In genomic region chr21:44850905-44851657, GRCh38 we compare ENCODE assay signal across 21 cellular contexts. TPM values are rescaled to one million over a fixed set of nuclear protein-coding genes. Genes with fewer than 3 reads are reported as not detected.
DNase-seq lines count a peak whose midpoint lies in the region; ATAC-seq, FAIRE-seq and TF ChIP-seq lines count a peak whose summit lies in the region.
"Had no signal": no experiment of that assay in that cellular context is flagged by ENCODE, and none has a peak within 500 bp of the region (broad histone marks: within the 10 kb centered on the region; RNA-seq: fewer than 3 reads in every experiment).

No MANE protein-coding gene starts in this region.

- H3K9me2 ChIP-seq in PC-9 (ENCODE audit: insufficient read depth) = no peaks in the 10 kb centered on the region

- CTCF ChIA-PET in PC-9 (lab: Charles Lee) = no interaction called here

- H3K4me3 Mint-ChIP-seq in activated T-cell treated with anti-CD3 and anti-CD28 coated beads, Interleukin-2, amount 50 U/mL, for 24 hours = no peak overlapping the region
- H3K4me3 Mint-ChIP-seq in immature natural killer cell = peak overlapping the region in 2 of 5 donors; percentile 3 to 50
- H3K4me3 Mint-ChIP-seq: CD8-positive, alpha-beta T cell; endodermal cell; GM23338; stimulated activated memory B cell treated with anti-CD40 and anti-IgM and Interleukin-4, amounts not matched to agents 10 μg/mL and 1 μg/mL and 100 μg/mL, for 72 hours had no signal

- DNase-seq in activated T-cell treated with anti-CD3 and anti-CD28 coated beads, Interleukin-2, amount 50 U/mL, for 24 hours = no peak
- no peak for DNase-seq in activated T-cell treated with anti-CD3 and anti-CD28 coated beads, Interleukin-2, amount 50 U/mL, for 1 hour
- DNase-seq in PC-9 = no peak
- DNase-seq in immature natural killer cell = peak in 1 of 3 donors; percentile 43
- DNase-seq in sciatic nerve (ENCODE audit: low spot score) = peak; percentile 31
- DNase-seq in amniotic stem cell (lab: John Stamatoyannopoulos, UW) = no peak
- DNase-seq in D721Med (ENCODE audit: insufficient read length, low spot score) = no peak
- no peak for DNase-seq in HUDEP-2 (lab: John Stamatoyannopoulos, UW; ENCODE audit: unreplicated experiment in 76 of 76)
- DNase-seq: CD8-positive, alpha-beta T cell; DMS79 treated with DMSO at 0.1 percent for 48 hours; endodermal cell; mesenchymal stem cell; NCI-H1417 treated with DMSO at 0.1 percent for 48 hours; retina; stimulated activated CD4-positive, alpha-beta T cell treated with anti-CD3 and anti-CD28 coated beads, Interleukin-15, amount 100 ng/mL, for 24 hours had no signal

- H2AFZ ChIP-seq in PC-9 = no peak overlapping the region
- H2AFZ ChIP-seq: GM23338 had no signal

- TSS peak; percentile 14 for BruUV-seq in PC-9 (replicated peaks; lab: Mats Ljungman, UMichigan)

- TF ChIP-seq CTCF in PC-9 (conservative IDR thresholded peaks at IDR 0.05) (no peak), D721Med (IDR thresholded peaks at IDR 0.05; ENCODE audit: insufficient read depth, missing control alignments) (no peak)

- H3K9me3 Mint-ChIP-seq in activated T-cell treated with anti-CD3 and anti-CD28 coated beads, Interleukin-2, amount 50 U/mL, for 24 hours = no peaks in the 10 kb centered on the region
- no peaks in the 10 kb centered on the region for H3K9me3 Mint-ChIP-seq in immature natural killer cell
- H3K9me3 Mint-ChIP-seq: CD8-positive, alpha-beta T cell; endodermal cell; GM23338; stimulated activated memory B cell treated with anti-CD40 and anti-IgM and Interleukin-4, amounts not matched to agents 10 μg/mL and 1 μg/mL and 100 μg/mL, for 72 hours had no signal

- no peak for ATAC-seq in sciatic nerve
- ATAC-seq: CD8-positive, alpha-beta T cell; GM23338; stimulated activated memory B cell treated with anti-CD40 and anti-IgM and Interleukin-4, amounts not matched to agents 10 μg/mL and 1 μg/mL and 100 μg/mL, for 72 hours had no signal

- H3K4me3 ChIP-seq in PC-9 = no peak overlapping the region
- H3K4me3 ChIP-seq: GM23338, SJSA1, tibial nerve had no signal

- POLR2A ChIA-PET in PC-9 (lab: Charles Lee; ENCODE audit: unreplicated experiment) = no interaction called here

- no peak overlapping the region for H3K4me2 ChIP-seq in PC-9
- H3K4me2 ChIP-seq: GM23338 had no signal

- peaks cover 73% of the 10 kb centered on the region for H3K36me3 Mint-ChIP-seq in activated T-cell treated with anti-CD3 and anti-CD28 coated beads, Interleukin-2, amount 50 U/mL, for 24 hours (ENCODE audit: low read depth)
- peaks cover 5 to 37% (median 22%) of the 10 kb centered on the region in 3 donors for H3K36me3 Mint-ChIP-seq in immature natural killer cell

- peaks cover 6% of the 10 kb centered on the region; the same call in 1 of the 2 replicates for H3F3A ChIP-seq in PC-9 (ENCODE audit: insufficient read depth, low read depth)

- H3K27ac Mint-ChIP-seq in activated T-cell treated with anti-CD3 and anti-CD28 coated beads, Interleukin-2, amount 50 U/mL, for 24 hours = peak overlapping the region; percentile 70
- peak overlapping the region in 5 of 6 donors; percentile 49 to 91 (median 82) for H3K27ac Mint-ChIP-seq in immature natural killer cell
- H3K27ac Mint-ChIP-seq: endodermal cell; GM23338; stimulated activated memory B cell treated with anti-CD40 and anti-IgM and Interleukin-4, amounts not matched to agents 10 μg/mL and 1 μg/mL and 100 μg/mL, for 72 hours had no signal

- intact Hi-C loops in PC-9 (cut with micrococcal nuclease; ENCODE audit: unreplicated experiment) = no loop called here
- intact Hi-C loops in sciatic nerve (cut with DNase I) = no loop called here

- peaks cover 3% of the 10 kb centered on the region; the same call in 1 of the 2 replicates for H3K36me3 ChIP-seq in PC-9 (ENCODE audit: low read depth)

- peaks cover 60% of the 10 kb centered on the region for H3K4me1 Mint-ChIP-seq in activated T-cell treated with anti-CD3 and anti-CD28 coated beads, Interleukin-2, amount 50 U/mL, for 24 hours (ENCODE audit: low read depth)
- H3K4me1 Mint-ChIP-seq in immature natural killer cell = peaks cover 60 to 62% of the 10 kb centered on the region in 2 donors

- H3K27me3 Mint-ChIP-seq in activated T-cell treated with anti-CD3 and anti-CD28 coated beads, Interleukin-2, amount 50 U/mL, for 24 hours = no peaks in the 10 kb centered on the region
- peaks cover 6 to 25% (median 8%) of the 10 kb centered on the region in 3 donors for H3K27me3 Mint-ChIP-seq in immature natural killer cell (ENCODE audit: low read depth in 3 of 3)
- H3K27me3 Mint-ChIP-seq: stimulated activated memory B cell treated with anti-CD40 and anti-IgM and Interleukin-4, amounts not matched to agents 10 μg/mL and 1 μg/mL and 100 μg/mL, for 72 hours had no signal

- H3K4me1 ChIP-seq in PC-9 (replicated peaks; ENCODE audit: insufficient read depth) = no peaks in the 10 kb centered on the region

- no peak for FAIRE-seq in D721Med (lab: Jason Lieb, UNC)
- FAIRE-seq: HTR-8/SVneo, islet of Langerhans had no signal

- H3K27ac ChIP-seq in PC-9 = no peak overlapping the region
- H3K27ac ChIP-seq: SJSA1, tibial nerve had no signal

- no peaks in the 10 kb centered on the region for H3K27me3 ChIP-seq in PC-9 (ENCODE audit: insufficient read depth, low read depth)
- H3K27me3 ChIP-seq: SJSA1, tibial nerve had no signal

- no peaks in the 10 kb centered on the region for H3K9me3 ChIP-seq in PC-9 (ENCODE audit: insufficient read depth, low read depth)
- H3K9me3 ChIP-seq: SJSA1, tibial nerve had no signal

- H3K79me2 ChIP-seq in PC-9 (ENCODE audit: low read depth) = peaks cover 10% of the 10 kb centered on the region

- peaks cover 11% of the 10 kb centered on the region for H4K20me1 ChIP-seq in PC-9 (ENCODE audit: insufficient read depth)

RNA-seq across cellular contexts. Expression of gene PTTG1IP, which starts 22.4 kb away (rescaled TPM):
- total RNA-seq in PC-9 (2021) = 162 and 174 TPM in 2 replicates
- 100 to 1,000 TPM in 1 of 3 donors, 10 to 100 TPM in 2; 67.7 to 103 (median 92.9) TPM for polyA plus RNA-seq in immature natural killer cell
- total RNA-seq in sciatic nerve = 192 TPM

RNA-seq across cellular contexts. Expression of gene SUMO3, which starts 33.2 kb away (rescaled TPM):
- total RNA-seq in PC-9 (2021) (79.6 and 81.5 TPM in 2 replicates), sciatic nerve (65.5 TPM)
- polyA plus RNA-seq in immature natural killer cell = 10 to 100 TPM; 85.2 to 95.7 (median 87.4) TPM

RNA-seq across cellular contexts. Expression of gene UBE2G2, which starts 49.5 kb away (rescaled TPM):
- total RNA-seq in PC-9 (2021) (51.9 and 52.7 TPM in 2 replicates), sciatic nerve (78.0 TPM)
- 10 to 100 TPM; 43.6 to 62.9 (median 56.2) TPM for polyA plus RNA-seq in immature natural killer cell
